18 cellular contexts compared by ENCODE assay signal in genomic region chr1:232954594-232955365, GRCh38. TPM values are rescaled to one million over a fixed set of nuclear protein-coding genes. Genes with fewer than 3 reads are reported as not detected.
DNase-seq lines count a peak whose midpoint lies in the region; ATAC-seq, FAIRE-seq and TF ChIP-seq lines count a peak whose summit lies in the region.
"Had no signal": no experiment of that assay in that cellular context is flagged by ENCODE, and none has a peak within 500 bp of the region (broad histone marks: within the 10 kb centered on the region; RNA-seq: fewer than 3 reads in every experiment).

No MANE protein-coding gene starts in this region.

- no peaks in the 10 kb centered on the region for H3K79me2 ChIP-seq in endothelial cell of umbilical vein (ENCODE audit: control insufficient read depth, insufficient read depth, low read length)

- dilution Hi-C loops in endothelial cell of umbilical vein (cut with MboI; ENCODE audit: extremely low pct_ligation_motif_present, low sequenced_read_pairs): no loop called here

- H3K36me3 ChIP-seq in breast epithelium (no peaks in the 10 kb centered on the region), endothelial cell of umbilical vein (ENCODE audit: control insufficient read depth in 2 of 2, extremely low read depth in 1 of 2, insufficient read depth in 2 of 2, low read length in 2 of 2) (peaks cover 0 to 9% of the 10 kb centered on the region in 2 experiments), H7 (replicated peaks; ENCODE audit: control insufficient read depth, insufficient read depth, low read length) (peaks cover 9% of the 10 kb centered on the region)

- CTCF ChIA-PET in MCF 10A (lab: Yijun Ruan, JAX) (no interaction called here), endothelial cell of umbilical vein (lab: Charles Lee) (no interaction called here)

- H3K27me3 ChIP-seq in breast epithelium (no peaks in the 10 kb centered on the region), endothelial cell of umbilical vein (ENCODE audit: control insufficient read depth in 2 of 2, insufficient read depth in 2 of 2, low read length in 2 of 2) (no peaks in the 10 kb centered on the region), H7 (ENCODE audit: control insufficient read depth, insufficient read depth, low read length) (no peaks in the 10 kb centered on the region)

- BruUV-seq in MCF 10A (replicated peaks; lab: Mats Ljungman, UMichigan) (no TSS peak), endothelial cell of umbilical vein (replicated peaks; lab: Mats Ljungman, UMichigan) (no TSS peak)

- DNase-seq in MCF 10A (ENCODE audit: unreplicated experiment): no peak
- DNase-seq in breast epithelium (ENCODE audit: low spot score in 2 of 2): no peak
- peak; percentile 19 for DNase-seq in amniotic epithelial cell (ENCODE audit: low read depth)
- peak; percentile 49 for DNase-seq in endothelial cell of umbilical vein (ENCODE audit: low read depth, low spot score)
- DNase-seq in stimulated activated effector memory CD8-positive, alpha-beta T cell treated with anti-CD3 and anti-CD28 coated beads, Interleukin-12 subunit alpha, Interleukin-12 subunit beta, amount 100 ng/mL, for 72 hours (ENCODE audit: low spot score in 2 of 2): peak in 1 of 2 donors; percentile 4
- no peak for DNase-seq in DMS153 treated with DMSO at 0.1 percent for 48 hours (lab: John Stamatoyannopoulos, UW; ENCODE audit: unreplicated experiment)
- no peak for DNase-seq in H7
- DNase-seq: H9, NCI-H1417, NCI-H187, NCI-H2227 treated with DMSO at 0.1 percent for 48 hours, NCI-H510A treated with DMSO at 0.1 percent for 48 hours, NCI-H774, RPMI8226, SIG-M5 had no signal

- POLR2A ChIA-PET in MCF 10A (lab: Yijun Ruan, JAX): interaction anchor here (0.6 to 3.3 kb wide), 4 partner anchors 8 to 466 kb away, joined by 3 to 14 read pairs (median 4); no protein-coding TSS in a partner anchor
- POLR2A ChIA-PET in endothelial cell of umbilical vein (lab: Charles Lee): no interaction called here

- H3K4me1 ChIP-seq in breast epithelium (peaks cover 0 to 4% of the 10 kb centered on the region in 2 donors), endothelial cell of umbilical vein (ENCODE audit: control insufficient read depth, extremely low read depth, insufficient read depth, low read length) (peaks cover 10% of the 10 kb centered on the region)

- ATAC-seq in stimulated activated effector memory CD8-positive, alpha-beta T cell treated with anti-CD3 and anti-CD28 coated beads, Interleukin-12 subunit alpha, Interleukin-12 subunit beta, amount 100 ng/mL, for 72 hours: no peak
- no peak for ATAC-seq in GM18870 (IDR thresholded peaks at IDR 0.05; ENCODE audit: unreplicated experiment)
- ATAC-seq: K562 had no signal

- intact Hi-C loops in MCF 10A (cut with micrococcal nuclease) (loop anchor here (5.0 kb wide), 2 partner anchors 87 to 288 kb away; no protein-coding TSS in a partner anchor), breast epithelium (cut with DNase I; ENCODE audit: low total_unique reads) (no loop called here), endothelial cell of umbilical vein (cut with micrococcal nuclease) (loop anchor here (5.0 kb wide), 4 partner anchors 147 to 1352 kb away; partner anchors contain the start of gene MAP10)

- peaks cover 40% of the 10 kb centered on the region for H3K4me1 Mint-ChIP-seq in MCF 10A (ENCODE audit: insufficient read depth, unreplicated experiment)
- H3K4me1 Mint-ChIP-seq in stimulated activated effector memory CD8-positive, alpha-beta T cell treated with anti-CD3 and anti-CD28 coated beads, Interleukin-12 subunit alpha, Interleukin-12 subunit beta, amount 100 ng/mL, for 72 hours: peaks cover 29% of the 10 kb centered on the region

- no peaks in the 10 kb centered on the region for H3K9me1 ChIP-seq in endothelial cell of umbilical vein (replicated peaks; ENCODE audit: control insufficient read depth, extremely low read depth, insufficient read depth, low read length)

- H3K9ac ChIP-seq in endothelial cell of umbilical vein (replicated peaks; ENCODE audit: extremely low read depth, insufficient read depth, low read length): no peak overlapping the region

- no peak for TF ChIP-seq POLR2A in breast epithelium (IDR thresholded peaks at IDR 0.05)
- TF ChIP-seq POLR2A in endothelial cell of umbilical vein (IDR thresholded peaks at IDR 0.05; ENCODE audit: low read depth, low read length): no peak

- peak; percentile 78 for FAIRE-seq in endothelial cell of umbilical vein (lab: Jason Lieb, UNC)
- FAIRE-seq: K562 had no signal

- H4K20me1 ChIP-seq in endothelial cell of umbilical vein (replicated peaks; ENCODE audit: control insufficient read depth, extremely low read depth, insufficient read depth, low read length): no peaks in the 10 kb centered on the region

- no peak overlapping the region for H2AFZ ChIP-seq in endothelial cell of umbilical vein (ENCODE audit: low read depth, low read length)

- no peak overlapping the region for H3K4me3 ChIP-seq in breast epithelium
- H3K4me3 ChIP-seq in endothelial cell of umbilical vein (replicated peaks in 1 of 3; ENCODE audit: insufficient read depth in 1 of 3, low read depth in 1 of 3, low read length in 3 of 3): no peak overlapping the region
- no peak overlapping the region for H3K4me3 ChIP-seq in H7 (ENCODE audit: insufficient read depth, low read depth, low read length)
- H3K4me3 ChIP-seq: K562 had no signal

- H3K36me3 Mint-ChIP-seq in MCF 10A (ENCODE audit: insufficient read depth, unreplicated experiment): peaks cover 54% of the 10 kb centered on the region
- H3K36me3 Mint-ChIP-seq in stimulated activated effector memory CD8-positive, alpha-beta T cell treated with anti-CD3 and anti-CD28 coated beads, Interleukin-12 subunit alpha, Interleukin-12 subunit beta, amount 100 ng/mL, for 72 hours: peaks cover 47% of the 10 kb centered on the region

- no peaks in the 10 kb centered on the region for H3K27me3 Mint-ChIP-seq in MCF 10A (ENCODE audit: insufficient read depth, unreplicated experiment)

- TF ChIP-seq CTCF in MCF 10A (IDR thresholded peaks at IDR 0.05; ENCODE audit: unreplicated experiment) (no peak), breast epithelium (IDR thresholded peaks at IDR 0.05) (no peak), endothelial cell of umbilical vein (IDR thresholded peaks at IDR 0.05; ENCODE audit: extremely low read depth in 1 of 2, insufficient read depth in 1 of 2, low read depth in 1 of 2, low read length in 2 of 2) (no peak)

- peak overlapping the region; percentile 13 for H3K27ac Mint-ChIP-seq in MCF 10A (ENCODE audit: low read depth, unreplicated experiment)
- H3K27ac Mint-ChIP-seq in stimulated activated effector memory CD8-positive, alpha-beta T cell treated with anti-CD3 and anti-CD28 coated beads, Interleukin-12 subunit alpha, Interleukin-12 subunit beta, amount 100 ng/mL, for 72 hours: peak overlapping the region; percentile 2

- no peak overlapping the region for H3K4me2 ChIP-seq in endothelial cell of umbilical vein (ENCODE audit: insufficient read depth, low read length)

- H3K9me3 Mint-ChIP-seq in MCF 10A (ENCODE audit: unreplicated experiment): peaks cover 16% of the 10 kb centered on the region
- H3K9me3 Mint-ChIP-seq in stimulated activated effector memory CD8-positive, alpha-beta T cell treated with anti-CD3 and anti-CD28 coated beads, Interleukin-12 subunit alpha, Interleukin-12 subunit beta, amount 100 ng/mL, for 72 hours: no peaks in the 10 kb centered on the region

- H3K9me3 ChIP-seq in breast epithelium: peaks cover 5 to 6% of the 10 kb centered on the region in 2 donors
- no peaks in the 10 kb centered on the region for H3K9me3 ChIP-seq in endothelial cell of umbilical vein (replicated peaks; ENCODE audit: control insufficient read depth, insufficient read depth, low read length)

- H3K27ac ChIP-seq in breast epithelium (no peak overlapping the region), endothelial cell of umbilical vein (ENCODE audit: insufficient read depth, low read depth, low read length) (no peak overlapping the region)
- H3K27ac ChIP-seq: 22Rv1 had no signal

- H3K4me3 Mint-ChIP-seq in MCF 10A (ENCODE audit: unreplicated experiment): no peak overlapping the region
- no peak overlapping the region for H3K4me3 Mint-ChIP-seq in stimulated activated effector memory CD8-positive, alpha-beta T cell treated with anti-CD3 and anti-CD28 coated beads, Interleukin-12 subunit alpha, Interleukin-12 subunit beta, amount 100 ng/mL, for 72 hours
- H3K4me3 Mint-ChIP-seq: H9 had no signal

TF ChIP-seq in endothelial cell of umbilical vein, 7 proteins besides CTCF, POLR2A, EP300 and RAD21:
- TF ChIP-seq MYC (IDR thresholded peaks at IDR 0.05; ENCODE audit: low read depth, low read length) (no peak), POLR2AphosphoS5 (IDR thresholded peaks at IDR 0.05; ENCODE audit: insufficient read depth, low read depth, low read length) (no peak), FOS (IDR thresholded peaks at IDR 0.05; ENCODE audit: borderline replicate concordance, insufficient read depth, low read length) (peak; percentile 37)

RNA-seq across cellular contexts. Expression of gene NTPCR, which starts 4.4 kb away (rescaled TPM):
- total RNA-seq in MCF 10A (2022): 116 and 129 TPM in 2 replicates
- total RNA-seq in breast epithelium: 10 to 100 TPM; 27.2 to 40.1 (median 28.8) TPM
- total RNA-seq in endothelial cell of umbilical vein: 30.3 and 35.3 TPM in 2 replicates
- polyA plus RNA-seq in endothelial cell of umbilical vein: 12.1 and 13.2 TPM in 2 replicates
- polyA plus RNA-seq in endothelial cell of umbilical vein (2011; cell fraction: cytosol; rRNA removed): 22.2 and 23.9 TPM in 2 replicates
- polyA plus RNA-seq in endothelial cell of umbilical vein (2011; cell fraction: nucleus; rRNA removed): 18.4 and 20.3 TPM in 2 replicates
- polyA plus RNA-seq in endothelial cell of umbilical vein (2012): 49.4 and 53.7 TPM in 2 replicates
- polyA minus RNA-seq in endothelial cell of umbilical vein: 10.0 and 15.1 TPM in 2 replicates
- polyA minus RNA-seq in endothelial cell of umbilical vein (2011; cell fraction: cytosol; rRNA and poly(A)+ RNA removed): 11.8 TPM
- polyA minus RNA-seq in endothelial cell of umbilical vein (2011; cell fraction: nucleus; rRNA and poly(A)+ RNA removed): 11.0 and 12.8 TPM in 2 replicates
- total RNA-seq in H7 (2014; rRNA removed; shearing (Covaris generic)): 61.5 and 82.5 TPM in 2 replicates

Comparison
In these comparisons a context has a peak if more than half of its experiments do, and no peak if none do; other contexts are left out.
1. DNase-seq: peak in amniotic epithelial cell (single experiment) and endothelial cell of umbilical vein (single experiment); none in MCF 10A (single experiment), breast epithelium (0 of 2), DMS153 treated with DMSO at 0.1 percent for 48 hours (single experiment) and H7 (single experiment).